1 cellular context compared by ENCODE assay signal in the genomic region with DNA sequence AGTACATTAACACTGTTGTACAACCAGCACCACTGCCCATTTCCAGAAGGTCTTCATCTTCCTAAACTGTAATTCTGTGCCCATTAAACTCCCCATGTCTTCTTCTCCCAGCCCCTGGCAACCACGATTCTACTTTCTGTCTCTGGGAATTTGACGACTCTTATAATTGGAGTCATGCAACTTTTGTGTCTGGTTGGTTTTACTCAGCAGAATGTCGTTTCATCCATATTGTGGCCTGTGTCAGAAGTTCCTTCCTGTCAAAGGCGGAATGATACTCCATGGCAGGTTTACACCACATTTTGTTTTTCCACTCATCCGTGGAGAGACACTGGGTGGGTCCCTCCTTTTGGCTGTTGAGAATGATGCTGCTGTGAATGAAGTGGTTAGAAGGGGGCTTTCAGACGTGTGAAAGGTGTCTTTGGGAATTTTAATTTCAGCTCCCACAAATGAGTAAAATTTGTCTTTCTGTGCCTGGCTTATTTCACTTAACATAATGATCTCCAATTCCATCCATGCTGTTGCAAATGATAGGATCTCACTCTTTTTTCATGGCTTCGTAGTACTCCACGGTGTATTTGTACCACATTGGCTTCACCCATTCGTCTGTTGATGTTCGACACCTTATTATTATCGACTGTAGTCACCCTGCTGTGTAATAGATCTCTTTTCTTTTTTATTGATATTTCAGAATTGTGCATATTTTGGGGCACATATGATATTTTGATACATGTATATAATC.
TF ChIP-seq lines count a peak whose summit lies in the region.

No MANE protein-coding gene starts in this region.

TF ChIP-seq in K562, 482 proteins besides CTCF, POLR2A, EP300 and RAD21 (continued from another document and continues in another):
- TF ChIP-seq ZNF77 (CRISPR knock-in tag; IDR thresholded peaks at IDR 0.05) (no peak), ZNF217 (CRISPR knock-in tag; IDR thresholded peaks at IDR 0.05) (no peak), FOXJ2 (tag; IDR thresholded peaks at IDR 0.05) (no peak), ZKSCAN8 (CRISPR knock-in tag; IDR thresholded peaks at IDR 0.05) (peak; percentile 22; the same call in 1 of the 2 replicates), SMC3 (conservative IDR thresholded peaks at IDR 0.05; ENCODE audit: insufficient read depth, low read depth, low read length) (0 out of 2 replicates have a peak, but pooled peaks have one; percentile 10), SMARCA5 (IDR thresholded peaks at IDR 0.05) (no peak), FOS (IDR thresholded peaks at IDR 0.05; ENCODE audit: extremely low read depth, insufficient read length) (no peak), CREB1 (IDR thresholded peaks at IDR 0.05) (no peak), CREB1 (CRISPR knock-in tag; IDR thresholded peaks at IDR 0.05) (no peak), TARDBP (IDR thresholded peaks at IDR 0.05) (no peak), KDM4B (IDR thresholded peaks at IDR 0.05; ENCODE audit: borderline replicate concordance in 2 of 2, low read depth in 1 of 2) (no peak), TBL1XR1 (IDR thresholded peaks at IDR 0.05; ENCODE audit: low read length in 2 of 2) (0 out of 4 replicates have a peak, but pooled peaks of 1 of the 2 experiments have one; percentile 4), ZNF445 (CRISPR knock-in tag; IDR thresholded peaks at IDR 0.05; ENCODE audit: low read depth) (no peak), EHMT2 (IDR thresholded peaks at IDR 0.05) (no peak; the same call in 1 of the 2 replicates), PPARD (CRISPR knock-in tag; IDR thresholded peaks at IDR 0.05) (no peak), MAFF (IDR thresholded peaks at IDR 0.05; ENCODE audit: low read length) (peak; percentile 1; the same call in 1 of the 2 replicates), ARID2 (IDR thresholded peaks at IDR 0.05) (no peak), ZNF175 (CRISPR knock-in tag; IDR thresholded peaks at IDR 0.05; ENCODE audit: low read depth) (peak; percentile 28; the same call in 1 of the 2 replicates), ZNF274 (IDR thresholded peaks at IDR 0.05; ENCODE audit: borderline replicate concordance, low read depth, low read length) (no peak), ARID1B (IDR thresholded peaks at IDR 0.05) (no peak), EGR1 (conservative IDR thresholded peaks at IDR 0.05) (no peak), TAF9B (IDR thresholded peaks at IDR 0.05; ENCODE audit: partially characterized antibody) (no peak), CXXC5 (CRISPR knock-in tag; IDR thresholded peaks at IDR 0.05) (no peak), SMAD4 (CRISPR knock-in tag; conservative IDR thresholded peaks at IDR 0.05) (no peak), PHTF2 (CRISPR knock-in tag; IDR thresholded peaks at IDR 0.05) (no peak), GATA2 (CRISPR knock-in tag; IDR thresholded peaks at IDR 0.05) (no peak), GABPB2 (CRISPR knock-in tag; conservative IDR thresholded peaks at IDR 0.05) (peak; percentile 74; the same call in 1 of the 2 replicates), TOE1 (IDR thresholded peaks at IDR 0.05; ENCODE audit: borderline replicate concordance) (no peak), TOE1 (CRISPR knock-in tag; IDR thresholded peaks at IDR 0.05; ENCODE audit: borderline replicate concordance, low read depth) (0 out of 2 replicates have a peak, but pooled peaks have one; percentile 42), NFE2L1 (tag; IDR thresholded peaks at IDR 0.05; ENCODE audit: borderline replicate concordance, low read depth) (no peak)
- TF ChIP-seq, protein P1, sequence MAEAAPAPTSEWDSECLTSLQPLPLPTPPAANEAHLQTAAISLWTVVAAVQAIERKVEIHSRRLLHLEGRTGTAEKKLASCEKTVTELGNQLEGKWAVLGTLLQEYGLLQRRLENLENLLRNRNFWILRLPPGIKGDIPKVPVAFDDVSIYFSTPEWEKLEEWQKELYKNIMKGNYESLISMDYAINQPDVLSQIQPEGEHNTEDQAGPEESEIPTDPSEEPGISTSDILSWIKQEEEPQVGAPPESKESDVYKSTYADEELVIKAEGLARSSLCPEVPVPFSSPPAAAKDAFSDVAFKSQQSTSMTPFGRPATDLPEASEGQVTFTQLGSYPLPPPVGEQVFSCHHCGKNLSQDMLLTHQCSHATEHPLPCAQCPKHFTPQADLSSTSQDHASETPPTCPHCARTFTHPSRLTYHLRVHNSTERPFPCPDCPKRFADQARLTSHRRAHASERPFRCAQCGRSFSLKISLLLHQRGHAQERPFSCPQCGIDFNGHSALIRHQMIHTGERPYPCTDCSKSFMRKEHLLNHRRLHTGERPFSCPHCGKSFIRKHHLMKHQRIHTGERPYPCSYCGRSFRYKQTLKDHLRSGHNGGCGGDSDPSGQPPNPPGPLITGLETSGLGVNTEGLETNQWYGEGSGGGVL (CRISPR knock-in tag; IDR thresholded peaks at IDR 0.05) = no peak
- TF ChIP-seq, protein P2, sequence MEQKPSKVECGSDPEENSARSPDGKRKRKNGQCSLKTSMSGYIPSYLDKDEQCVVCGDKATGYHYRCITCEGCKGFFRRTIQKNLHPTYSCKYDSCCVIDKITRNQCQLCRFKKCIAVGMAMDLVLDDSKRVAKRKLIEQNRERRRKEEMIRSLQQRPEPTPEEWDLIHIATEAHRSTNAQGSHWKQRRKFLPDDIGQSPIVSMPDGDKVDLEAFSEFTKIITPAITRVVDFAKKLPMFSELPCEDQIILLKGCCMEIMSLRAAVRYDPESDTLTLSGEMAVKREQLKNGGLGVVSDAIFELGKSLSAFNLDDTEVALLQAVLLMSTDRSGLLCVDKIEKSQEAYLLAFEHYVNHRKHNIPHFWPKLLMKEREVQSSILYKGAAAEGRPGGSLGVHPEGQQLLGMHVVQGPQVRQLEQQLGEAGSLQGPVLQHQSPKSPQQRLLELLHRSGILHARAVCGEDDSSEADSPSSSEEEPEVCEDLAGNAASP (IDR thresholded peaks at IDR 0.05) = no peak
- TF ChIP-seq, protein P3, sequence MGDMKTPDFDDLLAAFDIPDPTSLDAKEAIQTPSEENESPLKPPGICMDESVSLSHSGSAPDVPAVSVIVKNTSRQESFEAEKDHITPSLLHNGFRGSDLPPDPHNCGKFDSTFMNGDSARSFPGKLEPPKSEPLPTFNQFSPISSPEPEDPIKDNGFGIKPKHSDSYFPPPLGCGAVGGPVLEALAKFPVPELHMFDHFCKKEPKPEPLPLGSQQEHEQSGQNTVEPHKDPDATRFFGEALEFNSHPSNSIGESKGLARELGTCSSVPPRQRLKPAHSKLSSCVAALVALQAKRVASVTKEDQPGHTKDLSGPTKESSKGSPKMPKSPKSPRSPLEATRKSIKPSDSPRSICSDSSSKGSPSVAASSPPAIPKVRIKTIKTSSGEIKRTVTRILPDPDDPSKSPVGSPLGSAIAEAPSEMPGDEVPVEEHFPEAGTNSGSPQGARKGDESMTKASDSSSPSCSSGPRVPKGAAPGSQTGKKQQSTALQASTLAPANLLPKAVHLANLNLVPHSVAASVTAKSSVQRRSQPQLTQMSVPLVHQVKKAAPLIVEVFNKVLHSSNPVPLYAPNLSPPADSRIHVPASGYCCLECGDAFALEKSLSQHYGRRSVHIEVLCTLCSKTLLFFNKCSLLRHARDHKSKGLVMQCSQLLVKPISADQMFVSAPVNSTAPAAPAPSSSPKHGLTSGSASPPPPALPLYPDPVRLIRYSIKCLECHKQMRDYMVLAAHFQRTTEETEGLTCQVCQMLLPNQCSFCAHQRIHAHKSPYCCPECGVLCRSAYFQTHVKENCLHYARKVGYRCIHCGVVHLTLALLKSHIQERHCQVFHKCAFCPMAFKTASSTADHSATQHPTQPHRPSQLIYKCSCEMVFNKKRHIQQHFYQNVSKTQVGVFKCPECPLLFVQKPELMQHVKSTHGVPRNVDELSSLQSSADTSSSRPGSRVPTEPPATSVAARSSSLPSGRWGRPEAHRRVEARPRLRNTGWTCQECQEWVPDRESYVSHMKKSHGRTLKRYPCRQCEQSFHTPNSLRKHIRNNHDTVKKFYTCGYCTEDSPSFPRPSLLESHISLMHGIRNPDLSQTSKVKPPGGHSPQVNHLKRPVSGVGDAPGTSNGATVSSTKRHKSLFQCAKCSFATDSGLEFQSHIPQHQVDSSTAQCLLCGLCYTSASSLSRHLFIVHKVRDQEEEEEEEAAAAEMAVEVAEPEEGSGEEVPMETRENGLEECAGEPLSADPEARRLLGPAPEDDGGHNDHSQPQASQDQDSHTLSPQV (IDR thresholded peaks at IDR 0.05) = no peak
- TF ChIP-seq, protein P4, sequence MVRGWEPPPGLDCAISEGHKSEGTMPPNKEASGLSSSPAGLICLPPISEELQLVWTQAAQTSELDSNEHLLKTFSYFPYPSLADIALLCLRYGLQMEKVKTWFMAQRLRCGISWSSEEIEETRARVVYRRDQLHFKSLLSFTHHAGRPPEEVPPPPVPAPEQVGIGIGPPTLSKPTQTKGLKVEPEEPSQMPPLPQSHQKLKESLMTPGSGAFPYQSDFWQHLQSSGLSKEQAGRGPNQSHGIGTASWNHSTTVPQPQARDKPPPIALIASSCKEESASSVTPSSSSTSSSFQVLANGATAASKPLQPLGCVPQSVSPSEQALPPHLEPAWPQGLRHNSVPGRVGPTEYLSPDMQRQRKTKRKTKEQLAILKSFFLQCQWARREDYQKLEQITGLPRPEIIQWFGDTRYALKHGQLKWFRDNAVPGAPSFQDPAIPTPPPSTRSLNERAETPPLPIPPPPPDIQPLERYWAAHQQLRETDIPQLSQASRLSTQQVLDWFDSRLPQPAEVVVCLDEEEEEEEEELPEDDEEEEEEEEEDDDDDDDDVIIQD (CRISPR knock-in tag; IDR thresholded peaks at IDR 0.05) = no peak
- TF ChIP-seq, protein P5, sequence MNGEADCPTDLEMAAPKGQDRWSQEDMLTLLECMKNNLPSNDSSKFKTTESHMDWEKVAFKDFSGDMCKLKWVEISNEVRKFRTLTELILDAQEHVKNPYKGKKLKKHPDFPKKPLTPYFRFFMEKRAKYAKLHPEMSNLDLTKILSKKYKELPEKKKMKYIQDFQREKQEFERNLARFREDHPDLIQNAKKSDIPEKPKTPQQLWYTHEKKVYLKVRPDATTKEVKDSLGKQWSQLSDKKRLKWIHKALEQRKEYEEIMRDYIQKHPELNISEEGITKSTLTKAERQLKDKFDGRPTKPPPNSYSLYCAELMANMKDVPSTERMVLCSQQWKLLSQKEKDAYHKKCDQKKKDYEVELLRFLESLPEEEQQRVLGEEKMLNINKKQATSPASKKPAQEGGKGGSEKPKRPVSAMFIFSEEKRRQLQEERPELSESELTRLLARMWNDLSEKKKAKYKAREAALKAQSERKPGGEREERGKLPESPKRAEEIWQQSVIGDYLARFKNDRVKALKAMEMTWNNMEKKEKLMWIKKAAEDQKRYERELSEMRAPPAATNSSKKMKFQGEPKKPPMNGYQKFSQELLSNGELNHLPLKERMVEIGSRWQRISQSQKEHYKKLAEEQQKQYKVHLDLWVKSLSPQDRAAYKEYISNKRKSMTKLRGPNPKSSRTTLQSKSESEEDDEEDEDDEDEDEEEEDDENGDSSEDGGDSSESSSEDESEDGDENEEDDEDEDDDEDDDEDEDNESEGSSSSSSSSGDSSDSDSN (IDR thresholded peaks at IDR 0.05; ENCODE audit: borderline replicate concordance in 1 of 2, low read depth in 2 of 2, low read length in 2 of 2) = no peak
- TF ChIP-seq, protein P6, sequence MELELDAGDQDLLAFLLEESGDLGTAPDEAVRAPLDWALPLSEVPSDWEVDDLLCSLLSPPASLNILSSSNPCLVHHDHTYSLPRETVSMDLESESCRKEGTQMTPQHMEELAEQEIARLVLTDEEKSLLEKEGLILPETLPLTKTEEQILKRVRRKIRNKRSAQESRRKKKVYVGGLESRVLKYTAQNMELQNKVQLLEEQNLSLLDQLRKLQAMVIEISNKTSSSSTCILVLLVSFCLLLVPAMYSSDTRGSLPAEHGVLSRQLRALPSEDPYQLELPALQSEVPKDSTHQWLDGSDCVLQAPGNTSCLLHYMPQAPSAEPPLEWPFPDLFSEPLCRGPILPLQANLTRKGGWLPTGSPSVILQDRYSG (tag; conservative IDR thresholded peaks at IDR 0.05; ENCODE audit: low read depth) = peak; percentile 62; the same call in 1 of the 2 replicates
- TF ChIP-seq, protein P7, sequence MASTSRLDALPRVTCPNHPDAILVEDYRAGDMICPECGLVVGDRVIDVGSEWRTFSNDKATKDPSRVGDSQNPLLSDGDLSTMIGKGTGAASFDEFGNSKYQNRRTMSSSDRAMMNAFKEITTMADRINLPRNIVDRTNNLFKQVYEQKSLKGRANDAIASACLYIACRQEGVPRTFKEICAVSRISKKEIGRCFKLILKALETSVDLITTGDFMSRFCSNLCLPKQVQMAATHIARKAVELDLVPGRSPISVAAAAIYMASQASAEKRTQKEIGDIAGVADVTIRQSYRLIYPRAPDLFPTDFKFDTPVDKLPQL (IDR thresholded peaks at IDR 0.05; ENCODE audit: extremely low read depth, insufficient read length) = no peak
- TF ChIP-seq, protein P8, sequence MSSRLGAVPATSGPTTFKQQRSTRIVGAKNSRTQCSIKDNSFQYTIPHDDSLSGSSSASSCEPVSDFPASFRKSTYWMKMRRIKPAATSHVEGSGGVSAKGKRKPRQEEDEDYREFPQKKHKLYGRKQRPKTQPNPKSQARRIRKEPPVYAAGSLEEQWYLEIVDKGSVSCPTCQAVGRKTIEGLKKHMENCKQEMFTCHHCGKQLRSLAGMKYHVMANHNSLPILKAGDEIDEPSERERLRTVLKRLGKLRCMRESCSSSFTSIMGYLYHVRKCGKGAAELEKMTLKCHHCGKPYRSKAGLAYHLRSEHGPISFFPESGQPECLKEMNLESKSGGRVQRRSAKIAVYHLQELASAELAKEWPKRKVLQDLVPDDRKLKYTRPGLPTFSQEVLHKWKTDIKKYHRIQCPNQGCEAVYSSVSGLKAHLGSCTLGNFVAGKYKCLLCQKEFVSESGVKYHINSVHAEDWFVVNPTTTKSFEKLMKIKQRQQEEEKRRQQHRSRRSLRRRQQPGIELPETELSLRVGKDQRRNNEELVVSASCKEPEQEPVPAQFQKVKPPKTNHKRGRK (tag; IDR thresholded peaks at IDR 0.05) = peak; percentile 9; the same call in 1 of the 2 replicates
- TF ChIP-seq, protein P9, sequence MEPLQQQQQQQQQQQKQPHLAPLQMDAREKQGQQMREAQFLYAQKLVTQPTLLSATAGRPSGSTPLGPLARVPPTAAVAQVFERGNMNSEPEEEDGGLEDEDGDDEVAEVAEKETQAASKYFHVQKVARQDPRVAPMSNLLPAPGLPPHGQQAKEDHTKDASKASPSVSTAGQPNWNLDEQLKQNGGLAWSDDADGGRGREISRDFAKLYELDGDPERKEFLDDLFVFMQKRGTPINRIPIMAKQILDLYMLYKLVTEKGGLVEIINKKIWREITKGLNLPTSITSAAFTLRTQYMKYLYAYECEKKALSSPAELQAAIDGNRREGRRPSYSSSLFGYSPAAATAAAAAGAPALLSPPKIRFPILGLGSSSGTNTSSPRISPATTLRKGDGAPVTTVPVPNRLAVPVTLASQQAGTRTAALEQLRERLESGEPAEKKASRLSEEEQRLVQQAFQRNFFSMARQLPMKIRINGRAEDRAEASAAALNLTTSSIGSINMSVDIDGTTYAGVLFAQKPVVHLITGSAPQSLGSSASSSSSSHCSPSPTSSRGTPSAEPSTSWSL (CRISPR knock-in tag; IDR thresholded peaks at IDR 0.05; ENCODE audit: borderline replicate concordance) = no peak
- TF ChIP-seq, protein P10, sequence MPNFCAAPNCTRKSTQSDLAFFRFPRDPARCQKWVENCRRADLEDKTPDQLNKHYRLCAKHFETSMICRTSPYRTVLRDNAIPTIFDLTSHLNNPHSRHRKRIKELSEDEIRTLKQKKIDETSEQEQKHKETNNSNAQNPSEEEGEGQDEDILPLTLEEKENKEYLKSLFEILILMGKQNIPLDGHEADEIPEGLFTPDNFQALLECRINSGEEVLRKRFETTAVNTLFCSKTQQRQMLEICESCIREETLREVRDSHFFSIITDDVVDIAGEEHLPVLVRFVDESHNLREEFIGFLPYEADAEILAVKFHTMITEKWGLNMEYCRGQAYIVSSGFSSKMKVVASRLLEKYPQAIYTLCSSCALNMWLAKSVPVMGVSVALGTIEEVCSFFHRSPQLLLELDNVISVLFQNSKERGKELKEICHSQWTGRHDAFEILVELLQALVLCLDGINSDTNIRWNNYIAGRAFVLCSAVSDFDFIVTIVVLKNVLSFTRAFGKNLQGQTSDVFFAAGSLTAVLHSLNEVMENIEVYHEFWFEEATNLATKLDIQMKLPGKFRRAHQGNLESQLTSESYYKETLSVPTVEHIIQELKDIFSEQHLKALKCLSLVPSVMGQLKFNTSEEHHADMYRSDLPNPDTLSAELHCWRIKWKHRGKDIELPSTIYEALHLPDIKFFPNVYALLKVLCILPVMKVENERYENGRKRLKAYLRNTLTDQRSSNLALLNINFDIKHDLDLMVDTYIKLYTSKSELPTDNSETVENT (CRISPR knock-in tag; IDR thresholded peaks at IDR 0.05) = no peak
